ENCODE assay signal across 25 cellular contexts in genomic region chr16:88862968-88863367, GRCh38. TPM values are rescaled to one million over a fixed set of nuclear protein-coding genes. Genes with fewer than 3 reads are reported as not detected.
DNase-seq lines count a peak whose midpoint lies in the region; ATAC-seq, FAIRE-seq and TF ChIP-seq lines count a peak whose summit lies in the region.
"Had no signal": no experiment of that assay in that cellular context is flagged by ENCODE, and none has a peak within 500 bp of the region (broad histone marks: within the 10 kb centered on the region; RNA-seq: fewer than 3 reads in every experiment).

No MANE protein-coding gene starts in this region.

- H3K9me3 ChIP-seq in HepG2 (ENCODE audit: low read length) (no peaks in the 10 kb centered on the region), right lobe of liver (no peaks in the 10 kb centered on the region), mesenchymal stem cell (ENCODE audit: control insufficient read depth, low read length) (no peaks in the 10 kb centered on the region), suprapubic skin (no peaks in the 10 kb centered on the region)
- H3K9me3 ChIP-seq: A549; BE2C; BLaER1 treated with 17β-estradiol and CSF1 and Interleukin-3, amounts not matched to agents 10 nM and 100 nM had no signal

- ATAC-seq in HepG2 (no peak), right lobe of liver (no peak), HG02981 (IDR thresholded peaks at IDR 0.05; ENCODE audit: unreplicated experiment) (no peak)
- ATAC-seq: A549, GM12878 had no signal

- in situ Hi-C loops in HepG2 (cut with HindIII; ENCODE audit: extremely low pct_ligation_motif_present, low pct_unique_long_range_greater_than_20kb), result no loop called here

- H3K27ac ChIP-seq in HepG2 (ENCODE audit: extremely low read length, insufficient read depth, low read length) (no peak overlapping the region), right lobe of liver (no peak overlapping the region), mesenchymal stem cell (ENCODE audit: low read length, poor library complexity, severe bottlenecking) (no peak overlapping the region), suprapubic skin (no peak overlapping the region)
- H3K27ac ChIP-seq: A549, GM23248 had no signal

- H3K4me2 ChIP-seq in HepG2 (ENCODE audit: low read depth, low read length) (no peak overlapping the region), mesenchymal stem cell (ENCODE audit: low read length, poor library complexity, severe bottlenecking) (no peak overlapping the region)
- H3K4me2 ChIP-seq: A549 had no signal

- H3K14ac ChIP-seq in mesenchymal stem cell (ENCODE audit: low read length in 2 of 2), result no peak overlapping the region

- TF ChIP-seq EP300 in HepG2 (IDR thresholded peaks at IDR 0.05; ENCODE audit: low read depth in 2 of 2, low read length in 2 of 2) (no peak), HepG2 (CRISPR knock-in tag; IDR thresholded peaks at IDR 0.05; ENCODE audit: borderline replicate concordance) (no peak), suprapubic skin (IDR thresholded peaks at IDR 0.05) (no peak)

- no TSS peak for BruUV-seq in HepG2 (replicated peaks; lab: Mats Ljungman, UMichigan)

- no peak overlapping the region for H2BK15ac ChIP-seq in mesenchymal stem cell (ENCODE audit: low read depth, poor library complexity, severe bottlenecking)

- H4K91ac ChIP-seq in mesenchymal stem cell (ENCODE audit: low read length), result no peak overlapping the region

- H4K20me1 ChIP-seq in HepG2 (ENCODE audit: insufficient read depth, low read length), result no peaks in the 10 kb centered on the region

- no peak overlapping the region for H2BK5ac ChIP-seq in mesenchymal stem cell (ENCODE audit: low read depth, low read length, poor library complexity, severe bottlenecking)

- no peak for TF ChIP-seq RAD21 in HepG2 (CRISPR knock-in tag; IDR thresholded peaks at IDR 0.05)

- no peak for DNase-seq in HepG2 (ENCODE audit: low spot score)
- no peak for DNase-seq in right lobe of liver
- no peak for DNase-seq in mesenchymal stem cell
- no peak for DNase-seq in suprapubic skin (ENCODE audit: low spot score in 2 of 2)
- DNase-seq: 8988T; ACHN; AML-193; BE2C; CD4-positive, alpha-beta T cell; CD8-positive, alpha-beta memory T cell; DMS 273 treated with DMSO at 0.1 percent for 48 hours; DMS79; EL; GDM1; GM23248; H7; HCEC 1CT had no signal

- TF ChIP-seq CTCF in HepG2 (CRISPR knock-in tag; IDR thresholded peaks at IDR 0.05), result no peak
- no peak for TF ChIP-seq CTCF in right lobe of liver (IDR thresholded peaks at IDR 0.05)
- TF ChIP-seq CTCF in suprapubic skin (IDR thresholded peaks at IDR 0.05), result no peak

- no peak overlapping the region for H2AK5ac ChIP-seq in mesenchymal stem cell (ENCODE audit: low read length, severe bottlenecking)

- 93% methylated on average over 17 of the region's 25 CpGs for WGBS in HepG2 (ENCODE audit: low lambda C conversion rate)
- 76% methylated on average over 5 of the region's 25 CpGs for WGBS in right lobe of liver (ENCODE audit: insufficient coverage, low coverage, low lambda C conversion rate, missing lambda C conversion rate)
- 95% methylated on average over 12 of the region's 25 CpGs for WGBS in mesenchymal stem cell
- 94% methylated on average over 16 of the region's 25 CpGs for WGBS in suprapubic skin

- no peak overlapping the region for H2BK12ac ChIP-seq in mesenchymal stem cell (ENCODE audit: low read length in 2 of 2)

- peaks cover 7% of the 10 kb centered on the region for H3K4me1 ChIP-seq in HepG2 (ENCODE audit: insufficient read depth, low read length)
- H3K4me1 ChIP-seq in right lobe of liver, result peaks cover 0 to 4% (median 2%) of the 10 kb centered on the region in 4 donors
- H3K4me1 ChIP-seq in mesenchymal stem cell (ENCODE audit: control insufficient read depth, insufficient read depth, low read depth, low read length), result peaks cover 6% of the 10 kb centered on the region
- H3K4me1 ChIP-seq in suprapubic skin, result peaks cover 11% of the 10 kb centered on the region

- TF ChIP-seq POLR2A in HepG2 (IDR thresholded peaks at IDR 0.05; ENCODE audit: insufficient read depth in 1 of 2, low read depth in 2 of 2, low read length in 2 of 2) (no peak), right lobe of liver (IDR thresholded peaks at IDR 0.05) (no peak), suprapubic skin (IDR thresholded peaks at IDR 0.05) (no peak)

- H3K36me3 ChIP-seq in HepG2 (replicated peaks in 1 of 2; ENCODE audit: control insufficient read depth in 1 of 2, insufficient read depth in 2 of 2, low read length in 2 of 2) (peaks cover 12 to 28% of the 10 kb centered on the region in 2 experiments), right lobe of liver (peaks cover 0 to 29% (median 5%) of the 10 kb centered on the region in 4 donors), mesenchymal stem cell (ENCODE audit: control insufficient read depth in 1 of 2, insufficient read depth in 2 of 2, low read depth in 1 of 2, low read length in 2 of 2) (peaks cover 40 to 51% of the 10 kb centered on the region in 2 experiments), suprapubic skin (peaks cover 43% of the 10 kb centered on the region)

- no peak overlapping the region for H3K4me3 ChIP-seq in HepG2 (replicated peaks in 1 of 3; ENCODE audit: insufficient read depth in 1 of 3, low read depth in 2 of 3, low read length in 3 of 3)
- H3K4me3 ChIP-seq in right lobe of liver, result no peak overlapping the region
- no peak overlapping the region for H3K4me3 ChIP-seq in mesenchymal stem cell (ENCODE audit: insufficient read depth in 1 of 2, low read depth in 1 of 2, low read length in 2 of 2)
- H3K4me3 ChIP-seq in suprapubic skin, result no peak overlapping the region
- H3K4me3 ChIP-seq: A549; BLaER1 treated with 17β-estradiol and CSF1 and Interleukin-3, amounts not matched to agents 10 nM and 100 nM; GM12878; GM23248 had no signal

- no peak overlapping the region for H3K9ac ChIP-seq in HepG2 (ENCODE audit: insufficient read depth, low read depth, low read length)
- H3K9ac ChIP-seq in mesenchymal stem cell (ENCODE audit: low read length), result no peak overlapping the region
- H3K9ac ChIP-seq: GM23248 had no signal

- H2AFZ ChIP-seq in HepG2 (ENCODE audit: low read length) (no peak overlapping the region), mesenchymal stem cell (ENCODE audit: low read depth, low read length) (no peak overlapping the region)
- H2AFZ ChIP-seq: GM23248 had no signal

- H2BK120ac ChIP-seq in mesenchymal stem cell (ENCODE audit: low read depth, low read length), result no peak overlapping the region

- intact Hi-C loops in HepG2 (cut with micrococcal nuclease; ENCODE audit: unreplicated experiment) (no loop called here), right lobe of liver (cut with DNase I) (loop anchor here in 1 of 2 donors (10.0 kb wide), 1 partner anchor 48 kb away; the partner anchor contains the start of gene APRT)

- CTCF ChIA-PET in HepG2 (lab: Yijun Ruan, JAX; ENCODE audit: low intra/inter-chr PET ratio, low total read pairs), result no interaction called here

- peaks cover 3% of the 10 kb centered on the region for H3K79me2 ChIP-seq in HepG2 (ENCODE audit: insufficient read depth, low read length)

- peaks cover 24% of the 10 kb centered on the region for H3K79me1 ChIP-seq in mesenchymal stem cell (replicated peaks; ENCODE audit: low read length, poor library complexity, severe bottlenecking)

- H4K8ac ChIP-seq in mesenchymal stem cell (ENCODE audit: low read length), result peak overlapping the region; percentile 19

- POLR2A ChIA-PET in HepG2 (lab: Yijun Ruan, JAX), result no interaction called here

- no peak for FAIRE-seq in HepG2 (lab: Jason Lieb, UNC)
- FAIRE-seq: A549, D721Med, GM12878, GM19239, H1 had no signal

- no peak overlapping the region for H3K23ac ChIP-seq in mesenchymal stem cell (ENCODE audit: low read length in 2 of 2)

- peaks cover 10 to 31% of the 10 kb centered on the region in 2 experiments; a peak in 4 of 5 replicates for H3K27me3 ChIP-seq in HepG2 (ENCODE audit: control insufficient read depth in 1 of 2, insufficient read depth in 2 of 2, low read length in 2 of 2)
- no peaks in the 10 kb centered on the region for H3K27me3 ChIP-seq in right lobe of liver
- peaks cover 5 to 25% of the 10 kb centered on the region in 2 experiments for H3K27me3 ChIP-seq in mesenchymal stem cell (ENCODE audit: control insufficient read depth in 1 of 2, insufficient read depth in 1 of 2, low read length in 2 of 2)
- H3K27me3 ChIP-seq in suprapubic skin, result no peaks in the 10 kb centered on the region

- H3K18ac ChIP-seq in mesenchymal stem cell (ENCODE audit: low read depth in 1 of 2, low read length in 2 of 2), result no peak overlapping the region

- no peak overlapping the region for H3K4ac ChIP-seq in mesenchymal stem cell (ENCODE audit: low read depth in 1 of 2, low read length in 2 of 2)

RNA-seq across cellular contexts. Expression of gene PABPN1L, which starts 3.5 kb away (rescaled TPM):
- total RNA-seq in HepG2 (2016; rRNA removed; fragmentation: Illumina TruSeq; extraction: Trizol) (not detected in 2 replicates), right lobe of liver (under 1 TPM in 1 of 6 experiments, not detected in 5; 0.37 TPM), suprapubic skin (not detected)
- total RNA-seq in HepG2 (2016; cell fraction: cytosol; rRNA removed; fragmentation: Illumina TruSeq; extraction: Trizol; ENCODE audit: low read depth), result not detected in 2 replicates
- not detected in 2 replicates for total RNA-seq in HepG2 (2016; cell fraction: insoluble cytoplasmic fraction; rRNA removed; fragmentation: Illumina TruSeq; extraction: Trizol)
- not detected in 2 replicates for total RNA-seq in HepG2 (2016; cell fraction: membrane; rRNA removed; fragmentation: Illumina TruSeq; extraction: Trizol)
- not detected in 2 replicates for total RNA-seq in HepG2 (2016; cell fraction: nucleus; rRNA removed; fragmentation: Illumina TruSeq; extraction: Trizol)
- polyA plus RNA-seq in HepG2 (2011; rRNA removed), result not detected in 2 replicates
- not detected in 2 replicates for polyA plus RNA-seq in HepG2 (2011; cell fraction: cytosol; rRNA removed)
- polyA plus RNA-seq in HepG2 (2011; cell fraction: nucleus; rRNA removed), result not detected in 2 replicates
- polyA plus RNA-seq in HepG2 (2012), result not detected in 2 replicates
- polyA plus RNA-seq in HepG2 (2016; cell fraction: cytosol; fragmentation: Illumina TruSeq; extraction: Trizol; ENCODE audit: low read depth), result not detected in 2 replicates
- polyA plus RNA-seq in HepG2 (2016; cell fraction: insoluble cytoplasmic fraction; fragmentation: Illumina TruSeq; extraction: Trizol; ENCODE audit: low read depth), result not detected in 2 replicates
- not detected in 2 replicates for polyA plus RNA-seq in HepG2 (2016; cell fraction: membrane; fragmentation: Illumina TruSeq; extraction: Trizol; ENCODE audit: low read depth)
- not detected in 2 replicates for polyA plus RNA-seq in HepG2 (2016; cell fraction: nucleus; fragmentation: Illumina TruSeq; extraction: Trizol; ENCODE audit: insufficient read depth, low read depth)
- not detected in 2 replicates for polyA minus RNA-seq in HepG2 (2011; rRNA and poly(A)+ RNA removed; ENCODE audit: low replicate concordance)
- not detected in 2 replicates for polyA minus RNA-seq in HepG2 (2011; cell fraction: cytosol; rRNA and poly(A)+ RNA removed)
- polyA minus RNA-seq in HepG2 (2011; cell fraction: nucleus; rRNA and poly(A)+ RNA removed), result not detected in 2 replicates
- polyA plus RNA-seq in mesenchymal stem cell (2013, experiment 1 of 2), result not detected
- polyA plus RNA-seq in mesenchymal stem cell (2013, experiment 2 of 2), result not detected
- total RNA-seq: CD4-positive, alpha-beta T cell; CD8-positive, alpha-beta memory T cell; GM12878; GM23248; H1; H7 had no signal
- polyA plus RNA-seq: A549; CD14-positive monocyte; CD8-positive, alpha-beta memory T cell; GM12878; GM23248; H1 had no signal

RNA-seq across cellular contexts. Expression of gene TRAPPC2L, which starts 6.0 kb away (rescaled TPM):
- 107 and 158 TPM in 2 replicates for total RNA-seq in HepG2 (2016; rRNA removed; fragmentation: Illumina TruSeq; extraction: Trizol)
- 39.7 and 49.5 TPM in 2 replicates for total RNA-seq in HepG2 (2016; cell fraction: cytosol; rRNA removed; fragmentation: Illumina TruSeq; extraction: Trizol; ENCODE audit: low read depth)
- 117 and 161 TPM in 2 replicates for total RNA-seq in HepG2 (2016; cell fraction: insoluble cytoplasmic fraction; rRNA removed; fragmentation: Illumina TruSeq; extraction: Trizol)
- 55.4 and 64.8 TPM in 2 replicates for total RNA-seq in HepG2 (2016; cell fraction: membrane; rRNA removed; fragmentation: Illumina TruSeq; extraction: Trizol)
- 54.9 and 68.3 TPM in 2 replicates for total RNA-seq in HepG2 (2016; cell fraction: nucleus; rRNA removed; fragmentation: Illumina TruSeq; extraction: Trizol)
- polyA plus RNA-seq in HepG2 (2011; rRNA removed), result 94.9 and 96.3 TPM in 2 replicates
- polyA plus RNA-seq in HepG2 (2011; cell fraction: cytosol; rRNA removed), result 49.7 and 65.0 TPM in 2 replicates
- 60.0 and 63.3 TPM in 2 replicates for polyA plus RNA-seq in HepG2 (2011; cell fraction: nucleus; rRNA removed)
- polyA plus RNA-seq in HepG2 (2012), result 72.5 and 94.4 TPM in 2 replicates
- 51.9 and 69.2 TPM in 2 replicates for polyA plus RNA-seq in HepG2 (2016; cell fraction: cytosol; fragmentation: Illumina TruSeq; extraction: Trizol; ENCODE audit: low read depth)
- 217 and 222 TPM in 2 replicates for polyA plus RNA-seq in HepG2 (2016; cell fraction: insoluble cytoplasmic fraction; fragmentation: Illumina TruSeq; extraction: Trizol; ENCODE audit: low read depth)
- polyA plus RNA-seq in HepG2 (2016; cell fraction: membrane; fragmentation: Illumina TruSeq; extraction: Trizol; ENCODE audit: low read depth), result 75.4 and 76.3 TPM in 2 replicates
- 124 and 134 TPM in 2 replicates for polyA plus RNA-seq in HepG2 (2016; cell fraction: nucleus; fragmentation: Illumina TruSeq; extraction: Trizol; ENCODE audit: insufficient read depth, low read depth)
- polyA minus RNA-seq in HepG2 (2011; rRNA and poly(A)+ RNA removed; ENCODE audit: low replicate concordance), result 63.0 and 105 TPM in 2 replicates
- 10.9 and 13.1 TPM in 2 replicates for polyA minus RNA-seq in HepG2 (2011; cell fraction: cytosol; rRNA and poly(A)+ RNA removed)
- polyA minus RNA-seq in HepG2 (2011; cell fraction: nucleus; rRNA and poly(A)+ RNA removed), result 45.4 and 54.3 TPM in 2 replicates
- total RNA-seq in right lobe of liver, result 10 to 100 TPM; 15.1 to 25.5 (median 20.1) TPM
- 111 TPM for polyA plus RNA-seq in mesenchymal stem cell (2013, experiment 1 of 2)
- 108 TPM for polyA plus RNA-seq in mesenchymal stem cell (2013, experiment 2 of 2)
- 10 to 100 TPM; 31.9 to 49.2 (median 36.3) TPM for total RNA-seq in suprapubic skin

RNA-seq across cellular contexts. Expression of gene GALNS, which starts 6.2 kb away (rescaled TPM):
- 2.8 and 9.2 TPM in 2 replicates for total RNA-seq in HepG2 (2016; rRNA removed; fragmentation: Illumina TruSeq; extraction: Trizol)
- total RNA-seq in HepG2 (2016; cell fraction: cytosol; rRNA removed; fragmentation: Illumina TruSeq; extraction: Trizol; ENCODE audit: low read depth), result 3.6 and 3.7 TPM in 2 replicates
- total RNA-seq in HepG2 (2016; cell fraction: insoluble cytoplasmic fraction; rRNA removed; fragmentation: Illumina TruSeq; extraction: Trizol), result 2.6 and 11.0 TPM in 2 replicates
- 4.2 and 5.1 TPM in 2 replicates for total RNA-seq in HepG2 (2016; cell fraction: membrane; rRNA removed; fragmentation: Illumina TruSeq; extraction: Trizol)
- 12.2 and 14.1 TPM in 2 replicates for total RNA-seq in HepG2 (2016; cell fraction: nucleus; rRNA removed; fragmentation: Illumina TruSeq; extraction: Trizol)
- polyA plus RNA-seq in HepG2 (2011; rRNA removed), result 9.5 and 9.8 TPM in 2 replicates
- 7.1 and 10.3 TPM in 2 replicates for polyA plus RNA-seq in HepG2 (2011; cell fraction: cytosol; rRNA removed)
- polyA plus RNA-seq in HepG2 (2011; cell fraction: nucleus; rRNA removed), result 30.6 and 39.2 TPM in 2 replicates
- 8.2 and 13.0 TPM in 2 replicates for polyA plus RNA-seq in HepG2 (2012)
- polyA plus RNA-seq in HepG2 (2016; cell fraction: cytosol; fragmentation: Illumina TruSeq; extraction: Trizol; ENCODE audit: low read depth), result 2.4 and 2.8 TPM in 2 replicates
- polyA plus RNA-seq in HepG2 (2016; cell fraction: insoluble cytoplasmic fraction; fragmentation: Illumina TruSeq; extraction: Trizol; ENCODE audit: low read depth), result 4.4 and 4.7 TPM in 2 replicates
- 4.1 and 4.7 TPM in 2 replicates for polyA plus RNA-seq in HepG2 (2016; cell fraction: membrane; fragmentation: Illumina TruSeq; extraction: Trizol; ENCODE audit: low read depth)
- 27.3 and 29.9 TPM in 2 replicates for polyA plus RNA-seq in HepG2 (2016; cell fraction: nucleus; fragmentation: Illumina TruSeq; extraction: Trizol; ENCODE audit: insufficient read depth, low read depth)
- 11.5 and 13.9 TPM in 2 replicates for polyA minus RNA-seq in HepG2 (2011; rRNA and poly(A)+ RNA removed; ENCODE audit: low replicate concordance)
- 5.2 and 6.1 TPM in 2 replicates for polyA minus RNA-seq in HepG2 (2011; cell fraction: cytosol; rRNA and poly(A)+ RNA removed)
- 13.4 and 18.0 TPM in 2 replicates for polyA minus RNA-seq in HepG2 (2011; cell fraction: nucleus; rRNA and poly(A)+ RNA removed)
- 10 to 100 TPM in 5 of 6 experiments, 1 to 10 TPM in 1; 9.2 to 20.6 (median 16.5) TPM for total RNA-seq in right lobe of liver
- 34.8 TPM for polyA plus RNA-seq in mesenchymal stem cell (2013, experiment 1 of 2)
- polyA plus RNA-seq in mesenchymal stem cell (2013, experiment 2 of 2), result 32.9 TPM
- 100 to 1,000 TPM in 1 of 4 donors, 10 to 100 TPM in 3; 31.1 to 134 (median 43.3) TPM for total RNA-seq in suprapubic skin

RNA-seq across cellular contexts. Expression of gene APRT, which starts 51.2 kb away (rescaled TPM):
- 242 and 274 TPM in 2 replicates for total RNA-seq in HepG2 (2016; rRNA removed; fragmentation: Illumina TruSeq; extraction: Trizol)
- total RNA-seq in HepG2 (2016; cell fraction: cytosol; rRNA removed; fragmentation: Illumina TruSeq; extraction: Trizol; ENCODE audit: low read depth), result 163 and 167 TPM in 2 replicates
- total RNA-seq in HepG2 (2016; cell fraction: insoluble cytoplasmic fraction; rRNA removed; fragmentation: Illumina TruSeq; extraction: Trizol), result 238 and 275 TPM in 2 replicates
- total RNA-seq in HepG2 (2016; cell fraction: membrane; rRNA removed; fragmentation: Illumina TruSeq; extraction: Trizol), result 188 and 208 TPM in 2 replicates
- 99.7 and 110 TPM in 2 replicates for total RNA-seq in HepG2 (2016; cell fraction: nucleus; rRNA removed; fragmentation: Illumina TruSeq; extraction: Trizol)
- polyA plus RNA-seq in HepG2 (2011; rRNA removed), result 155 and 210 TPM in 2 replicates
- 94.2 and 153 TPM in 2 replicates for polyA plus RNA-seq in HepG2 (2011; cell fraction: cytosol; rRNA removed)
- 101 and 126 TPM in 2 replicates for polyA plus RNA-seq in HepG2 (2011; cell fraction: nucleus; rRNA removed)
- 136 and 175 TPM in 2 replicates for polyA plus RNA-seq in HepG2 (2012)
- polyA plus RNA-seq in HepG2 (2016; cell fraction: cytosol; fragmentation: Illumina TruSeq; extraction: Trizol; ENCODE audit: low read depth), result 172 and 184 TPM in 2 replicates
- 339 and 349 TPM in 2 replicates for polyA plus RNA-seq in HepG2 (2016; cell fraction: insoluble cytoplasmic fraction; fragmentation: Illumina TruSeq; extraction: Trizol; ENCODE audit: low read depth)
- polyA plus RNA-seq in HepG2 (2016; cell fraction: membrane; fragmentation: Illumina TruSeq; extraction: Trizol; ENCODE audit: low read depth), result 196 and 203 TPM in 2 replicates
- 192 and 201 TPM in 2 replicates for polyA plus RNA-seq in HepG2 (2016; cell fraction: nucleus; fragmentation: Illumina TruSeq; extraction: Trizol; ENCODE audit: insufficient read depth, low read depth)
- polyA minus RNA-seq in HepG2 (2011; rRNA and poly(A)+ RNA removed; ENCODE audit: low replicate concordance), result 83.2 and 86.7 TPM in 2 replicates
- 75.3 and 84.8 TPM in 2 replicates for polyA minus RNA-seq in HepG2 (2011; cell fraction: cytosol; rRNA and poly(A)+ RNA removed)
- 35.7 and 49.8 TPM in 2 replicates for polyA minus RNA-seq in HepG2 (2011; cell fraction: nucleus; rRNA and poly(A)+ RNA removed)
- 100 to 1,000 TPM in 2 of 6 experiments, 10 to 100 TPM in 4; 61.4 to 120 (median 74.1) TPM for total RNA-seq in right lobe of liver
- polyA plus RNA-seq in mesenchymal stem cell (2013, experiment 1 of 2), result 157 TPM
- polyA plus RNA-seq in mesenchymal stem cell (2013, experiment 2 of 2), result 164 TPM
- 100 to 1,000 TPM; 122 to 382 (median 250) TPM for total RNA-seq in suprapubic skin

RNA-seq across cellular contexts. Expression of gene CDT1, which starts 59.4 kb away (rescaled TPM):
- 16.5 and 23.1 TPM in 2 replicates for total RNA-seq in HepG2 (2016; rRNA removed; fragmentation: Illumina TruSeq; extraction: Trizol)
- 14.3 and 18.2 TPM in 2 replicates for total RNA-seq in HepG2 (2016; cell fraction: cytosol; rRNA removed; fragmentation: Illumina TruSeq; extraction: Trizol; ENCODE audit: low read depth)
- 15.0 and 21.7 TPM in 2 replicates for total RNA-seq in HepG2 (2016; cell fraction: insoluble cytoplasmic fraction; rRNA removed; fragmentation: Illumina TruSeq; extraction: Trizol)
- total RNA-seq in HepG2 (2016; cell fraction: membrane; rRNA removed; fragmentation: Illumina TruSeq; extraction: Trizol), result 30.9 and 31.0 TPM in 2 replicates
- total RNA-seq in HepG2 (2016; cell fraction: nucleus; rRNA removed; fragmentation: Illumina TruSeq; extraction: Trizol), result 12.6 and 18.8 TPM in 2 replicates
- 17.9 and 23.8 TPM in 2 replicates for polyA plus RNA-seq in HepG2 (2011; rRNA removed)
- 15.0 and 37.3 TPM in 2 replicates for polyA plus RNA-seq in HepG2 (2011; cell fraction: cytosol; rRNA removed)
- polyA plus RNA-seq in HepG2 (2011; cell fraction: nucleus; rRNA removed), result 29.6 and 46.8 TPM in 2 replicates
- polyA plus RNA-seq in HepG2 (2012), result 13.5 and 17.6 TPM in 2 replicates
- 18.5 and 24.2 TPM in 2 replicates for polyA plus RNA-seq in HepG2 (2016; cell fraction: cytosol; fragmentation: Illumina TruSeq; extraction: Trizol; ENCODE audit: low read depth)
- polyA plus RNA-seq in HepG2 (2016; cell fraction: insoluble cytoplasmic fraction; fragmentation: Illumina TruSeq; extraction: Trizol; ENCODE audit: low read depth), result 22.4 and 29.0 TPM in 2 replicates
- 25.4 and 37.1 TPM in 2 replicates for polyA plus RNA-seq in HepG2 (2016; cell fraction: membrane; fragmentation: Illumina TruSeq; extraction: Trizol; ENCODE audit: low read depth)
- 34.6 and 39.8 TPM in 2 replicates for polyA plus RNA-seq in HepG2 (2016; cell fraction: nucleus; fragmentation: Illumina TruSeq; extraction: Trizol; ENCODE audit: insufficient read depth, low read depth)
- 25.0 and 71.0 TPM in 2 replicates for polyA minus RNA-seq in HepG2 (2011; rRNA and poly(A)+ RNA removed; ENCODE audit: low replicate concordance)
- polyA minus RNA-seq in HepG2 (2011; cell fraction: cytosol; rRNA and poly(A)+ RNA removed), result 28.6 and 52.8 TPM in 2 replicates
- polyA minus RNA-seq in HepG2 (2011; cell fraction: nucleus; rRNA and poly(A)+ RNA removed), result 6.7 and 8.8 TPM in 2 replicates
- total RNA-seq in right lobe of liver, result 1 to 10 TPM in 2 of 6 experiments, under 1 TPM in 4; 0.22 to 9.6 (median 0.42) TPM
- 3.1 TPM for polyA plus RNA-seq in mesenchymal stem cell (2013, experiment 1 of 2)
- 3.0 TPM for polyA plus RNA-seq in mesenchymal stem cell (2013, experiment 2 of 2)
- total RNA-seq in suprapubic skin, result 10 to 100 TPM in 2 of 4 donors, 1 to 10 TPM in 2; 4.7 to 25.7 (median 10.7) TPM
